8 cellular contexts compared by ENCODE assay signal in the genomic region with DNA sequence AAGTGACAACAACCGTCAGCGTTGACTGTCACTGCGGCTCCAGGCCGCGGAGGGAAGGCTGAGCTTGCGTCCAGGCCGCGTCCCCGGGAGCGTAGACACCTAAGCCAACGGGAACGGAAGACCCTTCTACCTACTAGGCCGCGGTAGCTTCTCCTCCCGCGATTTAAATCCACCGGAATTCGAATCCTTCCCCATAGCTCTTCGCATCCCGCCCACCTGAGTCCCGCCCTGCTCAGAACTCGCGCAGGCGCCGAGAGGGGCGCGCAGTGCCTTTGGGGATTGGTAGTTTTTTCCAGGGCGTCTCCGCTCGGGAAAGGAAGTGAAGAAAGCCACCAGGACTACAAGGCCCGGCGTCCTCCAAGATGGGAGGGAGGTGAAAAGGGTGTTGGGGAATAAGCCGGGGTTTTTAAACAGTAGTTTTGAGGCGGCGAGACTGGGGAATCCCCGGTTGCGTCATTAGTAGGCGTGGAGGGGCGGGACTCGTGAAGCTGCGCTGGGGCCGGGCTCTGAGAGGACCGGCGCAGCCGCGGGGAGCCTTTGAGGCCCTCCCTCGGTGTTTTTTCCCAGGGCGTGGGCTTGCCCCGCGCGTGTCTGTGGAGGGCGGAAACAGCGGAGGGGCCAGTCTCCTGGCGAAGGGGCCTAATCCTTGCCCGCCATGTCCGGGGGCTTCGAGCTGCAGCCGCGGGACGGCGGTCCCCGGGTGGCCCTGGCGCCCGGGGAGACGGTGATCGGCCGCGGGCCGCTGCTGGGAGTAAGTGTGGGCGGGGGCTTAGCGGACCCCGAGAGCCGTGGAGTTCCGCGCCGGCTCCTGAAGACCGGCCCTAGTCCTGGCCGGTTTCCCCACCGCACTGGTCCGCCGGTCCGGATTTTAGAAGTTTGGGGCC. TPM values are rescaled to one million over a fixed set of nuclear protein-coding genes. Genes with fewer than 3 reads are reported as not detected.
DNase-seq lines count a peak whose midpoint lies in the region; ATAC-seq and TF ChIP-seq lines count a peak whose summit lies in the region.

APLF (plus strand) TSS at position 509 of the 884 bp plus-strand sequence; CDS start at position 656, 147 bp downstream.
FBXO48 (minus strand) TSS at position 218 of the 884 bp plus-strand sequence. CDS start 2,149 bp downstream, outside the sequence.

- H3K36me3 ChIP-seq in ascending aorta: no peaks in the 10 kb centered on the region
- H3K36me3 ChIP-seq in right atrium auricular region: no peaks in the 10 kb centered on the region
- H3K36me3 ChIP-seq in prostate gland: no peaks in the 10 kb centered on the region
- H3K36me3 ChIP-seq in urinary bladder (ENCODE audit: insufficient read depth): no peaks in the 10 kb centered on the region

- H3K4me1 ChIP-seq in ascending aorta: peaks cover 0 to 3% of the 10 kb centered on the region in 2 donors
- peaks cover 0 to 17% of the 10 kb centered on the region in 2 donors for H3K4me1 ChIP-seq in right atrium auricular region
- peaks cover 3% of the 10 kb centered on the region for H3K4me1 ChIP-seq in prostate gland (replicated peaks)
- no peaks in the 10 kb centered on the region for H3K4me1 ChIP-seq in urinary bladder (ENCODE audit: insufficient read depth)

- H3K27ac ChIP-seq in ascending aorta (peak within 1 kb of the TSS; percentile 61 to 91), right atrium auricular region (peak within 1 kb of the TSS; percentile 84 to 93), prostate gland (peak within 1 kb of the TSS; percentile 83 to 89), urinary bladder (ENCODE audit: low read depth) (peak within 1 kb of the TSS; percentile 89)

- peak; percentile 75 for TF ChIP-seq POLR2A in GM18505 (IDR thresholded peaks at IDR 0.05; ENCODE audit: borderline replicate concordance, extremely low read depth, insufficient read depth, insufficient read length)
- peak; percentile 79 for TF ChIP-seq POLR2A in prostate gland (IDR thresholded peaks at IDR 0.05)

- DNase-seq in NCI-H187 treated with DMSO at 0.1 percent for 48 hours (lab: John Stamatoyannopoulos, UW) (peak; percentile 98), ascending aorta (ENCODE audit: low spot score in 2 of 2) (peak; percentile 96 to 99), right atrium auricular region (ENCODE audit: low spot score) (peak; percentile 98), prostate gland (ENCODE audit: low spot score) (peak; percentile 98)
- peak; percentile 98 for DNase-seq in T-helper 2 cell treated with Interferon-gamma antibody and Interleukin-4, amounts not matched to agents 5 μg/mL and 100 μg/mL, for 36 hours (ENCODE audit: low spot score)

- H3K9me3 Mint-ChIP-seq in T-helper 2 cell treated with Interferon-gamma antibody and Interleukin-4, amounts not matched to agents 5 μg/mL and 100 μg/mL, for 36 hours: no peaks in the 10 kb centered on the region

- H3K4me3 ChIP-seq in ascending aorta (peak within 1 kb of the TSS; percentile 75 to 81), right atrium auricular region (peak within 1 kb of the TSS; percentile 87 to 92), prostate gland (peak within 1 kb of the TSS; percentile 56 to 69), urinary bladder (ENCODE audit: low read depth, low read length) (peak within 1 kb of the TSS; percentile 80)

- peak within 1 kb of the TSS; percentile 98 for H3K4me3 Mint-ChIP-seq in T-helper 2 cell treated with Interferon-gamma antibody and Interleukin-4, amounts not matched to agents 5 μg/mL and 100 μg/mL, for 36 hours

- no peaks in the 10 kb centered on the region for H3K27me3 Mint-ChIP-seq in T-helper 2 cell treated with Interferon-gamma antibody and Interleukin-4, amounts not matched to agents 5 μg/mL and 100 μg/mL, for 36 hours (ENCODE audit: low read depth)

- H3K27me3 ChIP-seq in ascending aorta: no peaks in the 10 kb centered on the region
- no peaks in the 10 kb centered on the region for H3K27me3 ChIP-seq in right atrium auricular region
- H3K27me3 ChIP-seq in prostate gland (replicated peaks; ENCODE audit: insufficient read depth): no peaks in the 10 kb centered on the region

- H3K27ac Mint-ChIP-seq in T-helper 2 cell treated with Interferon-gamma antibody and Interleukin-4, amounts not matched to agents 5 μg/mL and 100 μg/mL, for 36 hours: peak within 1 kb of the TSS; percentile 94

- ATAC-seq in GM18505 (IDR thresholded peaks at IDR 0.05; ENCODE audit: unreplicated experiment): peak; percentile 90
- ATAC-seq in HG02970 (IDR thresholded peaks at IDR 0.05; ENCODE audit: low FRiP score, unreplicated experiment): peak; percentile 97

- peaks cover 42% of the 10 kb centered on the region for H3K4me1 Mint-ChIP-seq in T-helper 2 cell treated with Interferon-gamma antibody and Interleukin-4, amounts not matched to agents 5 μg/mL and 100 μg/mL, for 36 hours (ENCODE audit: low read depth)

- WGBS in prostate gland: under 1% methylated on average over 76 of the region's 82 CpGs
- under 1% methylated on average over 82 of the region's 82 CpGs for WGBS in urinary bladder

- H3K36me3 Mint-ChIP-seq in T-helper 2 cell treated with Interferon-gamma antibody and Interleukin-4, amounts not matched to agents 5 μg/mL and 100 μg/mL, for 36 hours (ENCODE audit: low read depth): peaks cover 4% of the 10 kb centered on the region

- H3K9me3 ChIP-seq in ascending aorta (no peaks in the 10 kb centered on the region), right atrium auricular region (no peaks in the 10 kb centered on the region), prostate gland (no peaks in the 10 kb centered on the region)

- intact Hi-C loops in ascending aorta (cut with DNase I) (loop anchor here (1.0 to 10.0 kb wide), 2 partner anchors 365 to 1903 kb away; no protein-coding TSS in a partner anchor), prostate gland (cut with DNase I) (no loop called here)

- TF ChIP-seq CTCF in ascending aorta (IDR thresholded peaks at IDR 0.05) (no peak), right atrium auricular region (IDR thresholded peaks at IDR 0.05) (no peak), prostate gland (IDR thresholded peaks at IDR 0.05) (peak in 2 of 4 experiments; percentile 5 to 17)

RNA-seq across cellular contexts. Expression of gene APLF, which starts in this region (rescaled TPM):
- total RNA-seq in ascending aorta (2.8 TPM), right atrium auricular region (1 to 10 TPM; 4.2 to 8.2 TPM), prostate gland (10 to 100 TPM in 1 of 2 donors, 1 to 10 TPM in 1; 7.3 to 10.2 TPM), urinary bladder (15.9 TPM)
- 1.4 TPM for polyA plus RNA-seq in urinary bladder

RNA-seq across cellular contexts. Expression of gene FBXO48, which starts in this region (rescaled TPM):
- total RNA-seq in ascending aorta (1.2 TPM), right atrium auricular region (under 1 TPM; 0.33 to 0.67 TPM), prostate gland (under 1 TPM; 0.77 to 0.85 TPM), urinary bladder (1.2 TPM)
- polyA plus RNA-seq in urinary bladder: 0.68 TPM

Comparison
In these comparisons a context has a peak if more than half of its experiments do, and no peak if none do; other contexts are left out.
1. Peak in every context shown above with its lines: DNase-seq, ATAC-seq, H3K4me3 ChIP-seq and H3K27ac ChIP-seq.